Comparison of ENCODE assay signal across 8 cellular contexts in genomic region chr10:15096661-15097010, GRCh38. TPM values are rescaled to one million over a fixed set of nuclear protein-coding genes. Genes with fewer than 3 reads are reported as not detected.
DNase-seq lines count a peak whose midpoint lies in the region; ATAC-seq, FAIRE-seq and TF ChIP-seq lines count a peak whose summit lies in the region.

No MANE protein-coding gene starts in this region.

- intact Hi-C loops in PC-3 (cut with micrococcal nuclease), result loop anchor here (1.0 kb wide), 2 partner anchors 8 to 142 kb away; partner anchors contain the start of genes ACBD7 and DCLRE1C
- intact Hi-C loops in esophagus squamous epithelium (cut with DNase I), result loop anchor here (10.0 kb wide), 1 partner anchor 142 kb away; the partner anchor contains the start of genes DCLRE1C and MEIG1

- peak in 1 of 2 donors; percentile 8 for ATAC-seq in CD4-positive, CD25-positive, alpha-beta regulatory T cell (ENCODE audit: low read depth in 2 of 2)
- ATAC-seq in GM21723 (IDR thresholded peaks at IDR 0.05; ENCODE audit: unreplicated experiment), result peak; percentile 26
- ATAC-seq in PC-3, result peak; percentile 8

- no peaks in the 10 kb centered on the region for H3F3A ChIP-seq in PC-3 (ENCODE audit: low read length, unreplicated experiment)

- CTCF ChIA-PET in PC-3 (lab: Charles Lee), result no interaction called here

- H3K4me3 Mint-ChIP-seq in CD4-positive, CD25-positive, alpha-beta regulatory T cell, result peak overlapping the region; percentile 95 to 97 (median 95)
- H3K4me3 Mint-ChIP-seq in progenitor cell of endocrine pancreas (ENCODE audit: low read depth), result peak overlapping the region; percentile 98

- no peak for FAIRE-seq in D721Med (lab: Jason Lieb, UNC)

- peak overlapping the region; percentile 96 for H3K27ac ChIP-seq in CD4-positive, CD25-positive, alpha-beta regulatory T cell (ENCODE audit: insufficient read depth, low read length, poor library complexity, severe bottlenecking)
- H3K27ac ChIP-seq in PC-3 (ENCODE audit: low read length) (peak overlapping the region; percentile 94), esophagus squamous epithelium (peak overlapping the region; percentile 93 to 98 (median 95))

- H3K4me2 ChIP-seq in PC-3 (ENCODE audit: low read length), result peak overlapping the region; percentile 93

- H3K27me3 ChIP-seq in CD4-positive, CD25-positive, alpha-beta regulatory T cell (ENCODE audit: control insufficient read depth, insufficient read depth, low read length), result no peaks in the 10 kb centered on the region
- H3K27me3 ChIP-seq in PC-3 (ENCODE audit: low read length) (no peaks in the 10 kb centered on the region), esophagus squamous epithelium (no peaks in the 10 kb centered on the region)

- no peaks in the 10 kb centered on the region for H3K9me3 ChIP-seq in CD4-positive, CD25-positive, alpha-beta regulatory T cell (ENCODE audit: control insufficient read depth in 2 of 2, low read length in 2 of 2)
- no peaks in the 10 kb centered on the region for H3K9me3 ChIP-seq in PC-3 (ENCODE audit: low read length)
- H3K9me3 ChIP-seq in esophagus squamous epithelium, result no peaks in the 10 kb centered on the region

- peak overlapping the region; percentile 98; the same call in 1 of the 2 replicates for H3K9ac ChIP-seq in PC-3 (ENCODE audit: low read length)

- peaks cover 30% of the 10 kb centered on the region for H3K4me1 ChIP-seq in CD4-positive, CD25-positive, alpha-beta regulatory T cell (ENCODE audit: control insufficient read depth, insufficient read depth, low read length, poor library complexity, severe bottlenecking)
- no peaks in the 10 kb centered on the region; the same call in 1 of the 2 replicates for H3K4me1 ChIP-seq in PC-3 (ENCODE audit: insufficient read depth, low read length)
- peaks cover 16 to 33% (median 21%) of the 10 kb centered on the region in 3 donors for H3K4me1 ChIP-seq in esophagus squamous epithelium

- peaks cover 0 to 37% (median 26%) of the 10 kb centered on the region in 4 donors for H3K4me1 Mint-ChIP-seq in CD4-positive, CD25-positive, alpha-beta regulatory T cell
- peaks cover 17% of the 10 kb centered on the region for H3K4me1 Mint-ChIP-seq in progenitor cell of endocrine pancreas (ENCODE audit: low read depth)

- H4K20me1 ChIP-seq in PC-3 (ENCODE audit: low read length), result peaks cover 3% of the 10 kb centered on the region; the same call in 1 of the 2 replicates

- H3K36me3 Mint-ChIP-seq in CD4-positive, CD25-positive, alpha-beta regulatory T cell, result no peaks in the 10 kb centered on the region
- H3K36me3 Mint-ChIP-seq in progenitor cell of endocrine pancreas (ENCODE audit: insufficient read depth), result peaks cover 1% of the 10 kb centered on the region

- H3K9me3 Mint-ChIP-seq in CD4-positive, CD25-positive, alpha-beta regulatory T cell, result no peaks in the 10 kb centered on the region
- no peaks in the 10 kb centered on the region for H3K9me3 Mint-ChIP-seq in progenitor cell of endocrine pancreas (ENCODE audit: low read depth)

- H2AFZ ChIP-seq in PC-3 (ENCODE audit: low read length), result peak overlapping the region; percentile 84

- H3K36me3 ChIP-seq in CD4-positive, CD25-positive, alpha-beta regulatory T cell (ENCODE audit: control insufficient read depth, insufficient read depth, low read length), result peaks cover 6% of the 10 kb centered on the region
- H3K36me3 ChIP-seq in PC-3 (ENCODE audit: low read depth, low read length) (no peaks in the 10 kb centered on the region), esophagus squamous epithelium (peaks cover 0 to 11% (median 3%) of the 10 kb centered on the region in 3 donors)

- no peak for TF ChIP-seq CTCF in PC-3 (conservative IDR thresholded peaks at IDR 0.05; ENCODE audit: low read depth, low read length)
- TF ChIP-seq CTCF in esophagus squamous epithelium (IDR thresholded peaks at IDR 0.05), result no peak
- no peak for TF ChIP-seq CTCF in progenitor cell of endocrine pancreas (IDR thresholded peaks at IDR 0.05; ENCODE audit: unreplicated experiment)
- no peak for TF ChIP-seq CTCF in D721Med (IDR thresholded peaks at IDR 0.05; ENCODE audit: insufficient read depth, missing control alignments)

- BruUV-seq in PC-3 (replicated peaks; lab: Mats Ljungman, UMichigan), result TSS peak; percentile 56

- DNase-seq in CD4-positive, CD25-positive, alpha-beta regulatory T cell, result no peak
- no peak for DNase-seq in PC-3
- DNase-seq in esophagus squamous epithelium (lab: John Stamatoyannopoulos, UW), result no peak
- DNase-seq in progenitor cell of endocrine pancreas (ENCODE audit: low spot score, unreplicated experiment), result no peak
- no peak for DNase-seq in iPS-NIHi7 (ENCODE audit: extremely low spot score)
- no peak for DNase-seq in midbrain (lab: John Stamatoyannopoulos, UW)
- DNase-seq in D721Med (ENCODE audit: insufficient read length, low spot score), result no peak

- no peaks in the 10 kb centered on the region for H3K9me2 ChIP-seq in PC-3 (replicated peaks; ENCODE audit: low read length)

- no peak for TF ChIP-seq POLR2A in esophagus squamous epithelium (IDR thresholded peaks at IDR 0.05)

- H3K79me2 ChIP-seq in PC-3 (ENCODE audit: low read length), result peaks cover 43% of the 10 kb centered on the region

- POLR2A ChIA-PET in PC-3 (lab: Charles Lee; ENCODE audit: unreplicated experiment), result no interaction called here

- no peaks in the 10 kb centered on the region for H3K27me3 Mint-ChIP-seq in CD4-positive, CD25-positive, alpha-beta regulatory T cell
- H3K27me3 Mint-ChIP-seq in progenitor cell of endocrine pancreas, result peaks cover 3% of the 10 kb centered on the region

- H3K4me3 ChIP-seq in CD4-positive, CD25-positive, alpha-beta regulatory T cell (ENCODE audit: low read depth, low read length), result peak overlapping the region; percentile 91
- H3K4me3 ChIP-seq in PC-3 (ENCODE audit: low read length) (peak overlapping the region; percentile 94), esophagus squamous epithelium (peak overlapping the region; percentile 64 to 99 (median 78))

- WGBS in esophagus squamous epithelium, 2 donors, result 0% methylated on average over 1 to 7 of the region's 11 CpGs

- H3K27ac Mint-ChIP-seq in CD4-positive, CD25-positive, alpha-beta regulatory T cell, result peak overlapping the region; percentile 97 to 99 (median 98)
- H3K27ac Mint-ChIP-seq in progenitor cell of endocrine pancreas, result peak overlapping the region; percentile 96

RNA-seq across cellular contexts. Expression of gene RPP38, which starts 0.5 kb away (rescaled TPM):
- total RNA-seq in CD4-positive, CD25-positive, alpha-beta regulatory T cell, result 9.3 TPM
- polyA plus RNA-seq in CD4-positive, CD25-positive, alpha-beta regulatory T cell, result 10 to 100 TPM; 19.6 to 38.7 (median 28.9) TPM
- total RNA-seq in PC-3 (2014; rRNA removed) (8.5 and 9.9 TPM in 2 replicates), esophagus squamous epithelium (10 to 100 TPM; 10.8 to 21.0 (median 14.8) TPM), progenitor cell of endocrine pancreas (19.0 and 20.0 TPM in 2 replicates)

RNA-seq across cellular contexts. Expression of gene ACBD7, which starts 8.1 kb away (rescaled TPM):
- 0.39 TPM for total RNA-seq in CD4-positive, CD25-positive, alpha-beta regulatory T cell
- under 1 TPM in 2 of 4 donors, not detected in 2; 0.25 to 0.49 TPM for polyA plus RNA-seq in CD4-positive, CD25-positive, alpha-beta regulatory T cell
- total RNA-seq in PC-3 (2014; rRNA removed) (3.3 and 5.4 TPM in 2 replicates), esophagus squamous epithelium (under 1 TPM in 3 of 4 donors, not detected in 1; 0.31 to 0.91 (median 0.76) TPM), progenitor cell of endocrine pancreas (10.5 and 10.7 TPM in 2 replicates)

RNA-seq across cellular contexts. Expression of gene OLAH, which starts 52.9 kb away (rescaled TPM):
- total RNA-seq in CD4-positive, CD25-positive, alpha-beta regulatory T cell, result not detected
- polyA plus RNA-seq in CD4-positive, CD25-positive, alpha-beta regulatory T cell, result not detected
- total RNA-seq in PC-3 (2014; rRNA removed) (not detected in 2 replicates), esophagus squamous epithelium (1 to 10 TPM in 3 of 4 donors, under 1 TPM in 1; 0.57 to 9.4 (median 5.1) TPM), progenitor cell of endocrine pancreas (not detected in 2 replicates)
